Comparison of ENCODE assay signal across 11 cellular contexts in the genomic region with DNA sequence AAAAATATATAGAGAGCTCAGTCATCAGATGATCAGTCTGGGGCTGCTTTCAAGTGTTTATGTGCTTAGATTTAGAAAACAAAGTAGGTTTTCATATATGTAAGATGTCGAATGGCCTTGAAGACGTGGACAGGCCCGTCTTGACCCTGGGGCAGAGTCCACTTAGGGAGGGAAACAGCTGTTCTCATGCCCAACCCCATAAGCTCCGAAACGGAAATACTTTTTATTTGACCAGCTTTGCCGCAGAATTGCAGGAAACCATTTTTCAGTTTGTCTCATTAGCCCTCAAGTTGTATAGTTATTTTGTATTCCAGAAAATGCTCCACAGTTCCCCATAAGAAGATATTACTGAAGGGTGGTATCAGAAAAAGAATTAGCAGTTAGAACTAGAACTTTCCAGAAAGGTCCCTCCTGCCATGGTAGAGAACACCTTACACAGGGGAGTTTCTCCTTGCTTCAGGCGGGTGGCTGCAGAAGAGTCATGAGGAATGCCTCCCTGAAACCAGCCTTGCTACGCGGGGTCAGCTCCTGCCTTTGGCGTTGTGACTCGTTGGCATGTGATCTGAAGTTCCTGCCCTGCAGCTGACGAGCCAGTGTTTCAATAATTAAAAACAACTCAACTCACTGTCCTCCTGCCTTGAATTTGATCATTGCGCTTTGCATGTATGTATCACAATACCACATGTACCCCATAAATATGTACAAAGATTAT.
DNase-seq lines count a peak whose midpoint lies in the region; ATAC-seq and TF ChIP-seq lines count a peak whose summit lies in the region.
"Had no signal": no experiment of that assay in that cellular context is flagged by ENCODE, and none has a peak within 500 bp of the region (broad histone marks: within the 10 kb centered on the region; RNA-seq: fewer than 3 reads in every experiment).

No MANE protein-coding gene starts in this region.

- peak overlapping the region; percentile 27 to 69 (median 47); a peak in 19 of 22 replicates for H3K9ac ChIP-seq in BLaER1 treated with 17β-estradiol and CSF1 and Interleukin-3, amounts not matched to agents 10 nM and 100 nM
- no peak overlapping the region for H3K9ac ChIP-seq in GM23248

- peak overlapping the region; percentile 72 to 90 (median 83) for H3K4me2 ChIP-seq in BLaER1 treated with 17β-estradiol and CSF1 and Interleukin-3, amounts not matched to agents 10 nM and 100 nM
- H3K4me2 ChIP-seq in GM23248 (ENCODE audit: unreplicated experiment) = no peak overlapping the region

- no peaks in the 10 kb centered on the region for H3K9me2 ChIP-seq in GM23248 (ENCODE audit: insufficient read depth)

- H4K20me1 ChIP-seq in BLaER1 treated with 17β-estradiol and CSF1 and Interleukin-3, amounts not matched to agents 10 nM and 100 nM = peaks cover 99 to 100% (median 100%) of the 10 kb centered on the region in 11 experiments
- no peaks in the 10 kb centered on the region for H4K20me1 ChIP-seq in GM23248 (ENCODE audit: insufficient read depth)

- DNase-seq in GM23248 (peak; percentile 11), lung microvascular endothelial cell (ENCODE audit: low read depth in 2 of 2) (peak; percentile 51 to 75), GM13977 (ENCODE audit: low spot score) (no peak), midbrain (lab: John Stamatoyannopoulos, UW) (no peak), amygdala (lab: John Stamatoyannopoulos, UW) (no peak)
- no peak for DNase-seq in activated naive CD8-positive, alpha-beta T cell treated with anti-CD3 and anti-CD28 coated beads, Interleukin-2, amount 10 ng/mL, durations not matched to agents 7 days and 5 days
- DNase-seq: NCI-H1694 treated with DMSO at 0.1 percent for 48 hours had no signal

- peak overlapping the region; percentile 90 for H3K4me3 Mint-ChIP-seq in activated naive CD8-positive, alpha-beta T cell treated with anti-CD3 and anti-CD28 coated beads, Interleukin-2, amount 10 ng/mL, durations not matched to agents 7 days and 5 days

- POLR2A ChIA-PET in activated naive CD8-positive, alpha-beta T cell treated with anti-CD3 and anti-CD28 coated beads, Interleukin-2, amount 10 ng/mL, durations not matched to agents 7 days and 5 days (lab: Charles Lee) = interaction anchor here (0.8 to 6.1 kb wide), 12 partner anchors 16 to 46 kb away, joined by 3 to 32 read pairs (median 4); no protein-coding TSS in a partner anchor

- H3K36me3 ChIP-seq in BLaER1 treated with 17β-estradiol and CSF1 and Interleukin-3, amounts not matched to agents 10 nM and 100 nM = peaks cover 45 to 99% (median 77%) of the 10 kb centered on the region in 11 experiments
- no peaks in the 10 kb centered on the region for H3K36me3 ChIP-seq in GM23248 (ENCODE audit: low read depth)
- H3K36me3 ChIP-seq: prostate gland had no signal

- in situ Hi-C loops in GM23248 (cut with MboI) (no loop called here), GM13977 (cut with MboI; ENCODE audit: low pct_unique_long_range_greater_than_20kb, low sequenced_read_pairs, unreplicated experiment) (no loop called here)

- no peaks in the 10 kb centered on the region for H3K9me3 ChIP-seq in BLaER1 treated with 17β-estradiol and CSF1 and Interleukin-3, amounts not matched to agents 10 nM and 100 nM (replicated peaks in 1 of 11)
- no peaks in the 10 kb centered on the region for H3K9me3 ChIP-seq in GM23248 (ENCODE audit: low read depth)
- H3K9me3 ChIP-seq: prostate gland had no signal

- no peaks in the 10 kb centered on the region for H3K27me3 ChIP-seq in BLaER1 treated with 17β-estradiol and CSF1 and Interleukin-3, amounts not matched to agents 10 nM and 100 nM
- H3K27me3 ChIP-seq in GM23248 (replicated peaks; ENCODE audit: insufficient read depth) = no peaks in the 10 kb centered on the region

- no peak for TF ChIP-seq CTCF in GM13977 (IDR thresholded peaks at IDR 0.05; ENCODE audit: extremely low read depth, insufficient read depth, missing control alignments)

- H3K4me3 ChIP-seq in BLaER1 treated with 17β-estradiol and CSF1 and Interleukin-3, amounts not matched to agents 10 nM and 100 nM = peak overlapping the region in 8 of 10 experiments; percentile 0 to 50 (median 21); a peak in 9 of 20 replicates
- no peak overlapping the region for H3K4me3 ChIP-seq in GM23248
- H3K4me3 ChIP-seq: prostate gland had no signal

- peaks cover 90 to 100% (median 95%) of the 10 kb centered on the region in 10 experiments for H3K4me1 ChIP-seq in BLaER1 treated with 17β-estradiol and CSF1 and Interleukin-3, amounts not matched to agents 10 nM and 100 nM
- H3K4me1 ChIP-seq in GM23248 (ENCODE audit: insufficient read depth) = no peaks in the 10 kb centered on the region
- H3K4me1 ChIP-seq: prostate gland had no signal

- H3F3A ChIP-seq in GM23248 (ENCODE audit: insufficient read depth) = no peaks in the 10 kb centered on the region

- H3K4me1 Mint-ChIP-seq in activated naive CD8-positive, alpha-beta T cell treated with anti-CD3 and anti-CD28 coated beads, Interleukin-2, amount 10 ng/mL, durations not matched to agents 7 days and 5 days = peaks cover 85% of the 10 kb centered on the region

- H3K79me2 ChIP-seq in GM23248 (ENCODE audit: insufficient read depth) = no peaks in the 10 kb centered on the region

- no peak overlapping the region for H2AFZ ChIP-seq in GM23248

- H3K36me3 Mint-ChIP-seq in activated naive CD8-positive, alpha-beta T cell treated with anti-CD3 and anti-CD28 coated beads, Interleukin-2, amount 10 ng/mL, durations not matched to agents 7 days and 5 days = peaks cover 67% of the 10 kb centered on the region

- WGBS in GM23248 (ENCODE audit: low coverage in 1 of 2, low lambda C conversion rate in 2 of 2, missing lambda C conversion rate in 2 of 2), 2 experiments = 44 to 47% methylated on average over 13 of the region's 13 CpGs

- ATAC-seq in activated naive CD8-positive, alpha-beta T cell treated with anti-CD3 and anti-CD28 coated beads, Interleukin-2, amount 10 ng/mL, durations not matched to agents 7 days and 5 days (ENCODE audit: low read depth) = no peak
- ATAC-seq in HG02588 (IDR thresholded peaks at IDR 0.05; ENCODE audit: unreplicated experiment) = no peak

- H3K27ac Mint-ChIP-seq in activated naive CD8-positive, alpha-beta T cell treated with anti-CD3 and anti-CD28 coated beads, Interleukin-2, amount 10 ng/mL, durations not matched to agents 7 days and 5 days = peak overlapping the region; percentile 91

- H3K27me3 Mint-ChIP-seq in activated naive CD8-positive, alpha-beta T cell treated with anti-CD3 and anti-CD28 coated beads, Interleukin-2, amount 10 ng/mL, durations not matched to agents 7 days and 5 days = no peaks in the 10 kb centered on the region

- H3K9me3 Mint-ChIP-seq in activated naive CD8-positive, alpha-beta T cell treated with anti-CD3 and anti-CD28 coated beads, Interleukin-2, amount 10 ng/mL, durations not matched to agents 7 days and 5 days = no peaks in the 10 kb centered on the region

- H3K27ac ChIP-seq in BLaER1 treated with 17β-estradiol and CSF1 and Interleukin-3, amounts not matched to agents 10 nM and 100 nM = peak overlapping the region; percentile 40 to 72 (median 57)
- no peak overlapping the region for H3K27ac ChIP-seq in GM23248
- H3K27ac ChIP-seq: C4-2B, prostate gland had no signal

Comparison
In these comparisons a context has a peak if more than half of its experiments do, and no peak if none do; other contexts are left out.
1. DNase-seq: peak in GM23248 (single experiment) and lung microvascular endothelial cell (2 of 2); none in activated naive CD8-positive, alpha-beta T cell treated with anti-CD3 and anti-CD28 coated beads, Interleukin-2, amount 10 ng/mL, durations not matched to agents 7 days and 5 days (single experiment), GM13977 (single experiment), midbrain (single experiment) and amygdala (0 of 56).